18 cellular contexts compared by ENCODE assay signal in genomic region chr2:189082576-189082975, GRCh38.
A peak's percentile ranks its signal among the peaks of the same experiment; 100 is the strongest.
DNase-seq lines count a peak whose midpoint lies in the region; ATAC-seq and TF ChIP-seq lines count a peak whose summit lies in the region.
"Had no signal": no experiment of that assay in that cellular context is flagged by ENCODE, and none has a peak within 500 bp of the region (broad histone marks: within the 10 kb centered on the region; RNA-seq: fewer than 3 reads in every experiment).

No MANE protein-coding gene starts in this region.

- H3K9me3 ChIP-seq in right atrium auricular region (no peaks in the 10 kb centered on the region), lower lobe of right lung (no peaks in the 10 kb centered on the region), uterus (no peaks in the 10 kb centered on the region)
- H3K9me3 ChIP-seq: body of pancreas, MG63, stomach had no signal

- H3K4me3 ChIP-seq in right atrium auricular region: no peak overlapping the region
- no peak overlapping the region for H3K4me3 ChIP-seq in astrocyte of the spinal cord (ENCODE audit: low read depth, low read length)
- H3K4me3 ChIP-seq in lower lobe of right lung: no peak overlapping the region
- H3K4me3 ChIP-seq in uterus: no peak overlapping the region
- H3K4me3 ChIP-seq: body of pancreas, MG63, stomach had no signal

- no peak overlapping the region for H3K27ac ChIP-seq in right atrium auricular region
- no peak overlapping the region for H3K27ac ChIP-seq in lower lobe of right lung
- H3K27ac ChIP-seq in uterus: peak overlapping the region; percentile 43 to 47
- H3K27ac ChIP-seq: body of pancreas had no signal

- in situ Hi-C loops in astrocyte of the spinal cord (cut with HindIII; ENCODE audit: low sequenced_read_pairs): no loop called here

- no peak overlapping the region for H3K4me3 Mint-ChIP-seq in effector memory CD8-positive, alpha-beta T cell
- H3K4me3 Mint-ChIP-seq: activated CD4-positive, alpha-beta memory T cell treated with anti-CD3 and anti-CD28 coated beads, Interleukin-2, amount 10 ng/mL, durations not matched to agents 7 days and 5 days had no signal

- intact Hi-C loops in Right ventricle myocardium inferior (cut with DNase I): no loop called here
- intact Hi-C loops in lower lobe of right lung (cut with DNase I): no loop called here
- intact Hi-C loops in uterus (cut with DNase I; ENCODE audit: low total_unique reads): no loop called here

- H3K4me1 Mint-ChIP-seq in effector memory CD8-positive, alpha-beta T cell (ENCODE audit: low read depth in 2 of 2): no peaks in the 10 kb centered on the region
- H3K4me1 Mint-ChIP-seq: activated CD4-positive, alpha-beta memory T cell treated with anti-CD3 and anti-CD28 coated beads, Interleukin-2, amount 10 ng/mL, durations not matched to agents 7 days and 5 days had no signal

- no peaks in the 10 kb centered on the region for H3K27me3 ChIP-seq in right atrium auricular region
- no peaks in the 10 kb centered on the region for H3K27me3 ChIP-seq in lower lobe of right lung (ENCODE audit: low read depth)
- H3K27me3 ChIP-seq in uterus: no peaks in the 10 kb centered on the region
- H3K27me3 ChIP-seq: body of pancreas, MG63, stomach had no signal

- H3K27ac Mint-ChIP-seq in effector memory CD8-positive, alpha-beta T cell: no peak overlapping the region
- H3K27ac Mint-ChIP-seq: activated CD4-positive, alpha-beta memory T cell treated with anti-CD3 and anti-CD28 coated beads, Interleukin-2, amount 10 ng/mL, durations not matched to agents 7 days and 5 days had no signal

- ATAC-seq in Right ventricle myocardium inferior (peak; percentile 57), lower lobe of right lung (peak in 1 of 2 donors; percentile 71)
- ATAC-seq in effector memory CD8-positive, alpha-beta T cell (replicated peaks): no peak
- ATAC-seq: body of pancreas, HCT116 had no signal

- H3K27me3 Mint-ChIP-seq in effector memory CD8-positive, alpha-beta T cell: no peaks in the 10 kb centered on the region
- H3K27me3 Mint-ChIP-seq: activated CD4-positive, alpha-beta memory T cell treated with anti-CD3 and anti-CD28 coated beads, Interleukin-2, amount 10 ng/mL, durations not matched to agents 7 days and 5 days had no signal

- H3K36me3 ChIP-seq in right atrium auricular region: peaks cover 6% of the 10 kb centered on the region
- H3K36me3 ChIP-seq in lower lobe of right lung: no peaks in the 10 kb centered on the region
- no peaks in the 10 kb centered on the region for H3K36me3 ChIP-seq in uterus

- DNase-seq in Right ventricle myocardium inferior (ENCODE audit: missing footprints) (no peak), right atrium auricular region (ENCODE audit: low spot score) (no peak), astrocyte of the spinal cord (ENCODE audit: low read depth, low spot score) (peak; percentile 82), lower lobe of right lung (peak; percentile 45), uterus (peak in 1 of 2 donors; percentile 48), HPDE6-E6E7 (ENCODE audit: extremely low spot score) (no peak), T-helper 1 cell (no peak)
- DNase-seq in effector memory CD8-positive, alpha-beta T cell: no peak
- DNase-seq: activated CD4-positive, alpha-beta memory T cell treated with anti-CD3 and anti-CD28 coated beads, Interleukin-2, amount 10 ng/mL, durations not matched to agents 7 days and 5 days; effector CD8-positive, alpha-beta T cell; islet precursor cell; MG63; NCI-H2029; NCI-H82; retina; stomach had no signal

- H3K4me1 ChIP-seq in right atrium auricular region (no peaks in the 10 kb centered on the region), lower lobe of right lung (no peaks in the 10 kb centered on the region), uterus (peaks cover 0 to 6% of the 10 kb centered on the region in 2 donors)
- H3K4me1 ChIP-seq: body of pancreas had no signal

- H3K9me3 Mint-ChIP-seq in effector memory CD8-positive, alpha-beta T cell: no peaks in the 10 kb centered on the region
- H3K9me3 Mint-ChIP-seq: activated CD4-positive, alpha-beta memory T cell treated with anti-CD3 and anti-CD28 coated beads, Interleukin-2, amount 10 ng/mL, durations not matched to agents 7 days and 5 days had no signal

- TF ChIP-seq CTCF in right atrium auricular region (IDR thresholded peaks at IDR 0.05) (no peak), astrocyte of the spinal cord (IDR thresholded peaks at IDR 0.05; ENCODE audit: low read depth, low read length) (no peak), lower lobe of right lung (IDR thresholded peaks at IDR 0.05) (no peak), uterus (IDR thresholded peaks at IDR 0.05) (no peak)

- no peak for TF ChIP-seq POLR2A in uterus (IDR thresholded peaks at IDR 0.05)

- H3K36me3 Mint-ChIP-seq in effector memory CD8-positive, alpha-beta T cell (ENCODE audit: insufficient read depth): no peaks in the 10 kb centered on the region

Comparison
In these comparisons a context has a peak if more than half of its experiments do, and no peak if none do; other contexts are left out.
1. DNase-seq: peak in astrocyte of the spinal cord (single experiment) and lower lobe of right lung (single experiment); none in Right ventricle myocardium inferior (single experiment), right atrium auricular region (single experiment), HPDE6-E6E7 (single experiment), T-helper 1 cell (0 of 5) and effector memory CD8-positive, alpha-beta T cell (0 of 3).
2. H3K27ac ChIP-seq: peak in uterus (2 of 2); none in right atrium auricular region (0 of 2) and lower lobe of right lung (single experiment).